In genomic region chr16:15641753-15642556, GRCh38 we compare ENCODE assay signal across 8 cellular contexts. TPM values are rescaled to one million over a fixed set of nuclear protein-coding genes. Genes with fewer than 3 reads are reported as not detected.
A peak's percentile ranks its signal among the peaks of the same experiment; 100 is the strongest.
DNase-seq lines count a peak whose midpoint lies in the region; ATAC-seq and TF ChIP-seq lines count a peak whose summit lies in the region.

No MANE protein-coding gene starts in this region.

- no peak for ATAC-seq in GM19397 (IDR thresholded peaks at IDR 0.05; ENCODE audit: unreplicated experiment)
- ATAC-seq in HG02759 (IDR thresholded peaks at IDR 0.05; ENCODE audit: unreplicated experiment), result no peak
- no peak for ATAC-seq in HG03520 (IDR thresholded peaks at IDR 0.05; ENCODE audit: unreplicated experiment)

- H3K4me1 ChIP-seq in SJSA1 (replicated peaks), result peaks cover 41% of the 10 kb centered on the region
- H3K4me1 ChIP-seq in sigmoid colon, result peaks cover 0 to 34% (median 25%) of the 10 kb centered on the region in 4 donors

- peaks cover 21% of the 10 kb centered on the region for H3K36me3 ChIP-seq in SJSA1
- H3K36me3 ChIP-seq in sigmoid colon, result peaks cover 5 to 24% (median 22%) of the 10 kb centered on the region in 4 donors

- TF ChIP-seq POLR2A in sigmoid colon (IDR thresholded peaks at IDR 0.05), result no peak

- DNase-seq in GM12865 (ENCODE audit: low read depth) (peak; percentile 29), SJSA1 (ENCODE audit: low read depth in 1 of 2, low spot score in 2 of 2) (no peak), fibroblast of pulmonary artery (ENCODE audit: low read depth) (no peak), sigmoid colon (no peak), NCI-H1048 (lab: John Stamatoyannopoulos, UW) (no peak)

- WGBS in sigmoid colon, 2 donors, result 6 to 18% methylated on average over 15 of the region's 15 CpGs

- intact Hi-C loops in sigmoid colon (cut with DNase I), result loop anchor here (10.0 kb wide), 1 partner anchor 207 kb away; the partner anchor contains the start of gene BMERB1

- no peak for TF ChIP-seq EP300 in sigmoid colon (IDR thresholded peaks at IDR 0.05)

- H3K4me3 ChIP-seq in GM12865 (ENCODE audit: low read depth, low read length) (peak overlapping the region; percentile 83), SJSA1 (peak overlapping the region; percentile 72), fibroblast of pulmonary artery (replicated peaks; ENCODE audit: low read depth, low read length) (peak overlapping the region; percentile 81), sigmoid colon (peak overlapping the region; percentile 71 to 94 (median 80))

- H3K27me3 ChIP-seq in SJSA1 (replicated peaks) (no peaks in the 10 kb centered on the region), sigmoid colon (no peaks in the 10 kb centered on the region)

- no peak for TF ChIP-seq CTCF in GM12865 (IDR thresholded peaks at IDR 0.05; ENCODE audit: insufficient read depth, low read depth, low read length, missing control alignments)
- TF ChIP-seq CTCF in fibroblast of pulmonary artery (IDR thresholded peaks at IDR 0.05; ENCODE audit: low read length, missing control alignments), result no peak
- TF ChIP-seq CTCF in sigmoid colon (IDR thresholded peaks at IDR 0.05), result no peak

- H3K27ac ChIP-seq in SJSA1 (peak overlapping the region; percentile 75; the same call in 1 of the 2 replicates), sigmoid colon (peak overlapping the region; percentile 96 to 100 (median 99))

- H3K9me3 ChIP-seq in SJSA1 (replicated peaks) (no peaks in the 10 kb centered on the region), sigmoid colon (no peaks in the 10 kb centered on the region)

RNA-seq across cellular contexts. Expression of gene MARF1, which starts 1.0 kb away (rescaled TPM):
- 3.6 and 5.8 TPM in 2 replicates for total RNA-seq in SJSA1 (2014; rRNA removed; shearing (Covaris generic))
- total RNA-seq in sigmoid colon, result 10 to 100 TPM; 43.8 to 76.7 (median 54.8) TPM
- 10 to 100 TPM; 13.8 to 25.1 (median 13.9) TPM for polyA plus RNA-seq in sigmoid colon

RNA-seq across cellular contexts. Expression of gene NDE1, which starts 8.1 kb away (rescaled TPM):
- 61.8 and 94.0 TPM in 2 replicates for total RNA-seq in SJSA1 (2014; rRNA removed; shearing (Covaris generic))
- total RNA-seq in sigmoid colon, result 10 to 100 TPM; 27.1 to 86.1 (median 35.3) TPM
- polyA plus RNA-seq in sigmoid colon, result 10 to 100 TPM; 11.3 to 29.3 (median 13.8) TPM
